Comparison of ENCODE assay signal across 8 cellular contexts in genomic region chr10:22324413-22324812, GRCh38. TPM values are rescaled to one million over a fixed set of nuclear protein-coding genes. Genes with fewer than 3 reads are reported as not detected.
DNase-seq lines count a peak whose midpoint lies in the region; ATAC-seq lines count a peak whose summit lies in the region.

No MANE protein-coding gene starts in this region.

- peaks cover 15 to 26% of the 10 kb centered on the region in 2 donors for H3K36me3 Mint-ChIP-seq in activated T-cell treated with anti-CD3 and anti-CD28 coated beads, Interleukin-2, amount 50 U/mL, for 72 hours (ENCODE audit: insufficient read depth in 2 of 2)
- H3K36me3 Mint-ChIP-seq in T-helper 17 cell (ENCODE audit: low read depth): peaks cover 3% of the 10 kb centered on the region

- H3K4me1 Mint-ChIP-seq in activated T-cell treated with anti-CD3 and anti-CD28 coated beads, Interleukin-2, amount 50 U/mL, for 72 hours (ENCODE audit: low read depth): peaks cover 52% of the 10 kb centered on the region
- peaks cover 28% of the 10 kb centered on the region for H3K4me1 Mint-ChIP-seq in T-helper 17 cell
- peaks cover 37% of the 10 kb centered on the region for H3K4me1 Mint-ChIP-seq in stimulated activated naive CD8-positive, alpha-beta T cell treated with anti-CD3 and anti-CD28 coated beads, Interleukin-15, amount 100 ng/mL, for 72 hours

- H3K9me3 Mint-ChIP-seq in activated T-cell treated with anti-CD3 and anti-CD28 coated beads, Interleukin-2, amount 50 U/mL, for 72 hours: no peaks in the 10 kb centered on the region
- no peaks in the 10 kb centered on the region for H3K9me3 Mint-ChIP-seq in stimulated activated naive CD8-positive, alpha-beta T cell treated with anti-CD3 and anti-CD28 coated beads, Interleukin-15, amount 100 ng/mL, for 72 hours

- H3K27me3 ChIP-seq in iPS-18a (ENCODE audit: control insufficient read depth, insufficient read depth, low read length): peaks cover 82% of the 10 kb centered on the region

- H3K27ac ChIP-seq in iPS-18a (ENCODE audit: low read length): no peak overlapping the region

- no peak for ATAC-seq in activated T-cell treated with anti-CD3 and anti-CD28 coated beads, Interleukin-2, amount 50 U/mL, for 72 hours (replicated peaks in 1 of 2)
- no peak for ATAC-seq in T-helper 17 cell
- ATAC-seq in stimulated activated naive CD8-positive, alpha-beta T cell treated with anti-CD3 and anti-CD28 coated beads, Interleukin-15, amount 100 ng/mL, for 72 hours: no peak
- no peak for ATAC-seq in GM18502 (IDR thresholded peaks at IDR 0.05; ENCODE audit: poor library complexity, unreplicated experiment)

- H3K9ac ChIP-seq in iPS-18a (ENCODE audit: low read length): no peak overlapping the region

- peak overlapping the region; percentile 72 for H3K27ac Mint-ChIP-seq in activated T-cell treated with anti-CD3 and anti-CD28 coated beads, Interleukin-2, amount 50 U/mL, for 72 hours
- peak overlapping the region; percentile 90 for H3K27ac Mint-ChIP-seq in T-helper 17 cell
- no peak overlapping the region for H3K27ac Mint-ChIP-seq in stimulated activated naive CD8-positive, alpha-beta T cell treated with anti-CD3 and anti-CD28 coated beads, Interleukin-15, amount 100 ng/mL, for 72 hours

- peak overlapping the region; percentile 89 to 94 for H3K4me3 Mint-ChIP-seq in activated T-cell treated with anti-CD3 and anti-CD28 coated beads, Interleukin-2, amount 50 U/mL, for 72 hours
- H3K4me3 Mint-ChIP-seq in T-helper 17 cell: peak overlapping the region; percentile 91
- peak overlapping the region; percentile 75 to 81 for H3K4me3 Mint-ChIP-seq in stimulated activated naive CD8-positive, alpha-beta T cell treated with anti-CD3 and anti-CD28 coated beads, Interleukin-15, amount 100 ng/mL, for 72 hours

- peaks cover 3% of the 10 kb centered on the region for H3K36me3 ChIP-seq in iPS-18a (ENCODE audit: control insufficient read depth, low read depth, low read length)

- H3K4me3 ChIP-seq in iPS-18a (ENCODE audit: low read length): peak overlapping the region; percentile 74

- peaks cover 35% of the 10 kb centered on the region for H3K27me3 Mint-ChIP-seq in activated T-cell treated with anti-CD3 and anti-CD28 coated beads, Interleukin-2, amount 50 U/mL, for 72 hours (ENCODE audit: low read depth)
- H3K27me3 Mint-ChIP-seq in T-helper 17 cell: peaks cover 4% of the 10 kb centered on the region
- H3K27me3 Mint-ChIP-seq in stimulated activated naive CD8-positive, alpha-beta T cell treated with anti-CD3 and anti-CD28 coated beads, Interleukin-15, amount 100 ng/mL, for 72 hours: peaks cover 50% of the 10 kb centered on the region

- H3K9me3 ChIP-seq in T-helper 17 cell (ENCODE audit: control insufficient read depth, low read length, poor library complexity, severe bottlenecking) (no peaks in the 10 kb centered on the region), iPS-18a (ENCODE audit: control insufficient read depth, low read depth, low read length) (no peaks in the 10 kb centered on the region)

- H3K4me1 ChIP-seq in iPS-18a (ENCODE audit: control insufficient read depth, low read depth, low read length): peaks cover 40% of the 10 kb centered on the region

- DNase-seq in activated T-cell treated with anti-CD3 and anti-CD28 coated beads, Interleukin-2, amount 50 U/mL, for 72 hours: no peak
- no peak for DNase-seq in activated T-cell treated with anti-CD3 and anti-CD28 coated beads, Interleukin-2, amount 50 U/mL, for 48 hours
- DNase-seq in T-helper 17 cell (no peak), NCI-H2227 treated with DMSO at 0.1 percent for 48 hours (lab: John Stamatoyannopoulos, UW) (no peak), NCI-H1436 (lab: John Stamatoyannopoulos, UW) (no peak)
- no peak for DNase-seq in stimulated activated naive CD8-positive, alpha-beta T cell treated with anti-CD3 and anti-CD28 coated beads, Interleukin-15, amount 100 ng/mL, for 72 hours

RNA-seq across cellular contexts. Expression of gene BMI1, which starts 3.5 kb away (rescaled TPM):
- total RNA-seq in activated T-cell treated with anti-CD3 and anti-CD28 coated beads, Interleukin-2, amount 50 U/mL, for 72 hours: 10 to 100 TPM; 83.4 to 87.5 TPM
- 10 to 100 TPM; 53.5 to 72.4 TPM for total RNA-seq in T-helper 17 cell

RNA-seq across cellular contexts. Expression of gene COMMD3, which starts 8.2 kb away (rescaled TPM):
- total RNA-seq in activated T-cell treated with anti-CD3 and anti-CD28 coated beads, Interleukin-2, amount 50 U/mL, for 72 hours: 100 to 1,000 TPM in 1 of 2 donors, 10 to 100 TPM in 1; 95.0 to 104 TPM
- 10 to 100 TPM; 35.0 to 37.3 TPM for total RNA-seq in T-helper 17 cell

RNA-seq across cellular contexts. Expression of gene SPAG6, which starts 20.9 kb away (rescaled TPM):
- under 1 TPM; 0.37 to 0.38 TPM for total RNA-seq in activated T-cell treated with anti-CD3 and anti-CD28 coated beads, Interleukin-2, amount 50 U/mL, for 72 hours
- total RNA-seq in T-helper 17 cell: not detected

Comparison
In these comparisons a context has a peak if more than half of its experiments do, and no peak if none do; other contexts are left out.
1. H3K27ac Mint-ChIP-seq: peak in activated T-cell treated with anti-CD3 and anti-CD28 coated beads, Interleukin-2, amount 50 U/mL, for 72 hours (single experiment) and T-helper 17 cell (single experiment); none in stimulated activated naive CD8-positive, alpha-beta T cell treated with anti-CD3 and anti-CD28 coated beads, Interleukin-15, amount 100 ng/mL, for 72 hours (0 of 2).
2. Peak in every context shown above with its lines, with median percentiles within 50 percentile points of each other: H3K4me3 Mint-ChIP-seq.